ENCODE assay signal across 8 cellular contexts in the genomic region with DNA sequence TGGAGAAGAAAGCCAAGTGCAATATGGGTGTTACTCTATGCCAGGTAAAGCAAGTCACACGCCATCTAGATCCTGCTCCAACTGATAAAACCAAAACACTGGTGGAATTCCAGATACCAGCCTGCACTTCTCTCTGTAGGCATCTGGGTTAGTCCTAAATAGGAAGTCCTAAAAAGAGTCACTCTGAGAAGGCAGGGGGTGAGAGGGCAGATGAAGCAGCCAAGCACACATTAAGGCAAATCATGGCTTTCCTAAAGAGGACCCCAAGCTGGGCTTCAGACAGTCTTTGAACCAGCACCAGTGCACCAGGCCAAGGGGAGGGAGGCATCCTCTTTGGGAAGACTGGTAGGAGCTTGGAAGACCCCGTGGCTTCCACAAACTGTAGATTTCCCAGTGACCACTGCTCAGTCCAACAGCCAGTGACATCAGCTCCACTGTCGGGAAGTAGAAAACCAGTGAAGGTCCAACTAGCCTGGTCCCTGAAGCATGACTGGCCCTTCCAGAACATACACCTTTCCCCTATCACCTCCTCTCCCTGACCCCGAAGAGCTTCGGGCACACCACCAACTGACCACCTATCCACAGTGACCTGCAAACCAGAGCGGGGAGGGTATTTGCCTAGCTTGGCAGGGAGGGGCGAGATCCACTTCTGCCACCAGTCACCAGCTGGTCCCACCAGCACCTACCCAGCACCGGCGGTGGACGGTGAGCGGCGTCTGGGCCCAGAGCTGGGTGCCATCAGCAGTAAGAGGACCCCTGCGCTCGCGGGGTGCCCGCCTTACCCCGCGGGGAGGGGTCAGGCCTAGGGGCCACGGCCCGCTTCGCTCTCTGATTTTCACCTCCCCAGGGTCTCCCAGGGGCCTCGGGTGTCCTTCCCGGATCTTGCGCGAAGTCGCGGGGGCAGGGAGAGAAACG. TPM values are rescaled to one million over a fixed set of nuclear protein-coding genes. Genes with fewer than 3 reads are reported as not detected.
DNase-seq lines count a peak whose midpoint lies in the region; ATAC-seq and TF ChIP-seq lines count a peak whose summit lies in the region.

No MANE protein-coding gene starts in this region.

- H3K4me3 ChIP-seq in astrocyte of the spinal cord (ENCODE audit: low read depth, low read length) (peak overlapping the region; percentile 36), kidney epithelial cell (ENCODE audit: low read depth, low read length) (peak overlapping the region; percentile 85)

- POLR2A ChIA-PET in activated CD4-positive, alpha-beta T cell treated with anti-CD3 and anti-CD28 coated beads for 36 hours (lab: Charles Lee) = interaction anchor here (0.8 to 0.9 kb wide), 3 partner anchors 10 to 54 kb away, joined by 3 to 5 read pairs (median 3); no protein-coding TSS in a partner anchor

- H3K4me3 Mint-ChIP-seq in activated CD4-positive, alpha-beta T cell treated with anti-CD3 and anti-CD28 coated beads for 36 hours = peak overlapping the region; percentile 89
- peak overlapping the region; percentile 78 for H3K4me3 Mint-ChIP-seq in stimulated activated effector memory CD8-positive, alpha-beta T cell treated with anti-CD3 and anti-CD28 coated beads, Interleukin-12 subunit alpha, Interleukin-12 subunit beta, amount 100 ng/mL, for 72 hours

- TF ChIP-seq CTCF in astrocyte of the spinal cord (IDR thresholded peaks at IDR 0.05; ENCODE audit: low read depth, low read length) = no peak
- no peak for TF ChIP-seq CTCF in kidney epithelial cell (IDR thresholded peaks at IDR 0.05; ENCODE audit: insufficient read depth, low read length, poor library complexity, severe bottlenecking)

- CTCF ChIA-PET in activated CD4-positive, alpha-beta T cell treated with anti-CD3 and anti-CD28 coated beads for 36 hours (lab: Charles Lee) = interaction anchor here (0.7 to 1.3 kb wide), 4 partner anchors 15 to 363 kb away, joined by 3 read pairs; no protein-coding TSS in a partner anchor

- H3K4me1 Mint-ChIP-seq in activated CD4-positive, alpha-beta T cell treated with anti-CD3 and anti-CD28 coated beads for 36 hours = peaks cover 43% of the 10 kb centered on the region
- H3K4me1 Mint-ChIP-seq in stimulated activated effector memory CD8-positive, alpha-beta T cell treated with anti-CD3 and anti-CD28 coated beads, Interleukin-12 subunit alpha, Interleukin-12 subunit beta, amount 100 ng/mL, for 72 hours = peaks cover 54% of the 10 kb centered on the region

- no peaks in the 10 kb centered on the region for H3K27me3 Mint-ChIP-seq in activated CD4-positive, alpha-beta T cell treated with anti-CD3 and anti-CD28 coated beads for 36 hours

- ATAC-seq in activated CD4-positive, alpha-beta T cell treated with anti-CD3 and anti-CD28 coated beads for 36 hours = peak; percentile 14
- peak; percentile 37 for ATAC-seq in stimulated activated effector memory CD8-positive, alpha-beta T cell treated with anti-CD3 and anti-CD28 coated beads, Interleukin-12 subunit alpha, Interleukin-12 subunit beta, amount 100 ng/mL, for 72 hours
- ATAC-seq in HG03039 (IDR thresholded peaks at IDR 0.05; ENCODE audit: unreplicated experiment) = no peak

- H3K9me3 Mint-ChIP-seq in activated CD4-positive, alpha-beta T cell treated with anti-CD3 and anti-CD28 coated beads for 36 hours (ENCODE audit: low read depth) = no peaks in the 10 kb centered on the region
- no peaks in the 10 kb centered on the region for H3K9me3 Mint-ChIP-seq in stimulated activated effector memory CD8-positive, alpha-beta T cell treated with anti-CD3 and anti-CD28 coated beads, Interleukin-12 subunit alpha, Interleukin-12 subunit beta, amount 100 ng/mL, for 72 hours

- intact Hi-C loops in activated CD4-positive, alpha-beta T cell treated with anti-CD3 and anti-CD28 coated beads for 36 hours (cut with DNase I, micrococcal nuclease) = loop anchor here (2.0 to 10.0 kb wide), 12 partner anchors 25 to 952 kb away; a partner anchor contains a TSS

- peak overlapping the region; percentile 90 for H3K27ac Mint-ChIP-seq in activated CD4-positive, alpha-beta T cell treated with anti-CD3 and anti-CD28 coated beads for 36 hours
- H3K27ac Mint-ChIP-seq in stimulated activated effector memory CD8-positive, alpha-beta T cell treated with anti-CD3 and anti-CD28 coated beads, Interleukin-12 subunit alpha, Interleukin-12 subunit beta, amount 100 ng/mL, for 72 hours = peak overlapping the region; percentile 98

- in situ Hi-C loops in astrocyte of the spinal cord (cut with HindIII; ENCODE audit: low sequenced_read_pairs) = no loop called here

- peaks cover 24% of the 10 kb centered on the region for H3K36me3 Mint-ChIP-seq in activated CD4-positive, alpha-beta T cell treated with anti-CD3 and anti-CD28 coated beads for 36 hours (ENCODE audit: low read depth)
- peaks cover 44% of the 10 kb centered on the region for H3K36me3 Mint-ChIP-seq in stimulated activated effector memory CD8-positive, alpha-beta T cell treated with anti-CD3 and anti-CD28 coated beads, Interleukin-12 subunit alpha, Interleukin-12 subunit beta, amount 100 ng/mL, for 72 hours

- no peaks in the 10 kb centered on the region for H3K36me3 ChIP-seq in kidney epithelial cell (ENCODE audit: control insufficient read depth, insufficient read depth, low read length)

- no peaks in the 10 kb centered on the region for H3K27me3 ChIP-seq in kidney epithelial cell (ENCODE audit: control insufficient read depth, insufficient read depth, low read length)

- DNase-seq in activated CD4-positive, alpha-beta T cell treated with anti-CD3 and anti-CD28 coated beads for 36 hours = peak; percentile 50
- DNase-seq in activated CD4-positive, alpha-beta T cell treated with anti-CD3 and anti-CD28 coated beads for 1 hour = no peak
- DNase-seq in NOMO-1 treated with dmso at 0.1 percent for 144 hours (lab: John Stamatoyannopoulos, UW; ENCODE audit: unreplicated experiment) (peak; percentile 13), astrocyte of the spinal cord (ENCODE audit: low read depth, low spot score) (no peak), kidney epithelial cell (ENCODE audit: low read depth) (no peak), ureter (ENCODE audit: low spot score) (no peak)
- peak in 1 of 2 donors; percentile 73 for DNase-seq in stimulated activated effector memory CD8-positive, alpha-beta T cell treated with anti-CD3 and anti-CD28 coated beads, Interleukin-12 subunit alpha, Interleukin-12 subunit beta, amount 100 ng/mL, for 72 hours (ENCODE audit: low spot score in 2 of 2)

RNA-seq across cellular contexts. Expression of a gene that starts 1.0 kb away (rescaled TPM):
- total RNA-seq in activated CD4-positive, alpha-beta T cell treated with anti-CD3 and anti-CD28 coated beads for 36 hours = 100 to 1,000 TPM in 1 of 2 experiments, 10 to 100 TPM in 1; 99.0 to 116 TPM
- 55.8 and 61.6 TPM in 2 replicates for total RNA-seq in kidney epithelial cell
- 160 TPM for total RNA-seq in ureter

Comparison
In these comparisons a context has a peak if more than half of its experiments do, and no peak if none do; other contexts are left out.
1. DNase-seq: peak in activated CD4-positive, alpha-beta T cell treated with anti-CD3 and anti-CD28 coated beads for 36 hours (single experiment) and NOMO-1 treated with dmso at 0.1 percent for 144 hours (single experiment); none in activated CD4-positive, alpha-beta T cell treated with anti-CD3 and anti-CD28 coated beads for 1 hour (single experiment), astrocyte of the spinal cord (single experiment), kidney epithelial cell (single experiment) and ureter (single experiment).